ENCODE assay signal across 2 cellular contexts in the genomic region with DNA sequence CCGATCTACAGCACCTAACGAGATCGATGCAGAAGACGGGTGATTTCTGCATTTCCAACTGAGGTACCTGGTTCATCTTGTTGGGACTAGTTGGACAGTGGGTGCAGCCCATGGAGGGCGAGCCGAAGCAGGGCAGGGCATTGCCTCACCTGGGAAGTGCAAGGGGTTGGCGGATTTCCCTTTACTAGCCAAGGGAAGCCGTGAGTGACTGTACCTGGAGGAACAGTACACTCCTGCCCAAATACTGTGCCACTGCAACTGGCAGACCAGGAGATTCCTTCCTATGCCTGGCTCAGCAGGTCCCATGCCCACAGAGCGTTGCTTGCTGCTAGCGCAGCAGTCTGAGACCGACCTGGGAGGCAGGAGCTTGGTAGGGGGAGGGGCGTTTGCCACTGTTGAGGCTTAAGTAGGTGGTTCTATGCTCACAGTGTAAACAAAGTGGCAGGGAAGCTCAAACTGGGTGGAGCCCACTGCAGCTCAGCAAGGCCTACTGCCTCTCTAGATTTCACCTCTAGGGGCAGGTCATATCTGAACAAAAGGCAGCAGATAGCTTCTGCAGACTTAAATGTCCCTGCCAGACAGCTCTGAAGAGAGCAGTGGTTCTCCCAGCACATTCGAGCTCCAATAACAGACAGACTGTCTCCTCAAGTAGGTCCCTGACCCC.
TF ChIP-seq lines count a peak whose summit lies in the region.
"Not testable (repeated sequence)": the region's sequence is repeated elsewhere in the genome, so short reads cannot be mapped to it uniquely, and the experiment has no call there.

No MANE protein-coding gene starts in this region.

TF ChIP-seq in WTC11, 78 proteins besides CTCF, POLR2A, EP300 and RAD21:
- 0 out of 2 replicates have a peak, but pooled peaks have one; percentile 27 for TF ChIP-seq FOXK1 (CRISPR knock-in tag; IDR thresholded peaks at IDR 0.05)
TF ChIP-seq in WTC11: peak in this region for 1; not testable (repeated sequence) for 77.

TF ChIP-seq in HepG2, 621 proteins besides CTCF, POLR2A, EP300 and RAD21:
- TF ChIP-seq, protein P1, sequence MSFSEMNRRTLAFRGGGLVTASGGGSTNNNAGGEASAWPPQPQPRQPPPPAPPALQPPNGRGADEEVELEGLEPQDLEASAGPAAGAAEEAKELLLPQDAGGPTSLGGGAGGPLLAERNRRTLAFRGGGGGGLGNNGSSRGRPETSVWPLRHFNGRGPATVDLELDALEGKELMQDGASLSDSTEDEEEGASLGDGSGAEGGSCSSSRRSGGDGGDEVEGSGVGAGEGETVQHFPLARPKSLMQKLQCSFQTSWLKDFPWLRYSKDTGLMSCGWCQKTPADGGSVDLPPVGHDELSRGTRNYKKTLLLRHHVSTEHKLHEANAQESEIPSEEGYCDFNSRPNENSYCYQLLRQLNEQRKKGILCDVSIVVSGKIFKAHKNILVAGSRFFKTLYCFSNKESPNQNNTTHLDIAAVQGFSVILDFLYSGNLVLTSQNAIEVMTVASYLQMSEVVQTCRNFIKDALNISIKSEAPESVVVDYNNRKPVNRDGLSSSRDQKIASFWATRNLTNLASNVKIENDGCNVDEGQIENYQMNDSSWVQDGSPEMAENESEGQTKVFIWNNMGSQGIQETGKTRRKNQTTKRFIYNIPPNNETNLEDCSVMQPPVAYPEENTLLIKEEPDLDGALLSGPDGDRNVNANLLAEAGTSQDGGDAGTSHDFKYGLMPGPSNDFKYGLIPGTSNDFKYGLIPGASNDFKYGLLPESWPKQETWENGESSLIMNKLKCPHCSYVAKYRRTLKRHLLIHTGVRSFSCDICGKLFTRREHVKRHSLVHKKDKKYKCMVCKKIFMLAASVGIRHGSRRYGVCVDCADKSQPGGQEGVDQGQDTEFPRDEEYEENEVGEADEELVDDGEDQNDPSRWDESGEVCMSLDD (CRISPR knock-in tag; IDR thresholded peaks at IDR 0.05; ENCODE audit: borderline replicate concordance), result peak; percentile 21; the same call in 1 of the 2 replicates
- TF ChIP-seq RXRB (CRISPR knock-in tag; IDR thresholded peaks at IDR 0.05; ENCODE audit: borderline replicate concordance) (0 out of 2 replicates have a peak, but pooled peaks have one; percentile 14), FOXA1 (CRISPR knock-in tag; IDR thresholded peaks at IDR 0.05) (peak; percentile 74), STAG1 (CRISPR knock-in tag; IDR thresholded peaks at IDR 0.05) (peak; percentile 31; the same call in 1 of the 2 replicates), PITX1 (CRISPR knock-in tag; IDR thresholded peaks at IDR 0.05) (peak; percentile 54; the same call in 1 of the 2 replicates), ZFY (CRISPR knock-in tag; IDR thresholded peaks at IDR 0.05) (peak; percentile 36; the same call in 1 of the 2 replicates), FOXA3 (CRISPR knock-in tag; IDR thresholded peaks at IDR 0.05) (peak; percentile 64), FOSL2 (CRISPR knock-in tag; IDR thresholded peaks at IDR 0.05) (0 out of 2 replicates have a peak, but pooled peaks have one; percentile 16), ZFX (CRISPR knock-in tag; IDR thresholded peaks at IDR 0.05; ENCODE audit: low read depth) (0 out of 2 replicates have a peak, but pooled peaks have one; percentile 46)
- TF ChIP-seq, protein P2, sequence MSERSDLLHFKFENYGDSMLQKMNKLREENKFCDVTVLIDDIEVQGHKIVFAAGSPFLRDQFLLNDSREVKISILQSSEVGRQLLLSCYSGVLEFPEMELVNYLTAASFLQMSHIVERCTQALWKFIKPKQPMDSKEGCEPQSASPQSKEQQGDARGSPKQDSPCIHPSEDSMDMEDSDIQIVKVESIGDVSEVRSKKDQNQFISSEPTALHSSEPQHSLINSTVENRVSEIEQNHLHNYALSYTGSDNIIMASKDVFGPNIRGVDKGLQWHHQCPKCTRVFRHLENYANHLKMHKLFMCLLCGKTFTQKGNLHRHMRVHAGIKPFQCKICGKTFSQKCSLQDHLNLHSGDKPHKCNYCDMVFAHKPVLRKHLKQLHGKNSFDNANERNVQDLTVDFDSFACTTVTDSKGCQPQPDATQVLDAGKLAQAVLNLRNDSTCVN (CRISPR knock-in tag; IDR thresholded peaks at IDR 0.05; ENCODE audit: borderline replicate concordance), result peak; percentile 82; the same call in 1 of the 2 replicates
- not testable (repeated sequence) for TF ChIP-seq FOXA1 (IDR thresholded peaks at IDR 0.05)
- TF ChIP-seq, protein P3, sequence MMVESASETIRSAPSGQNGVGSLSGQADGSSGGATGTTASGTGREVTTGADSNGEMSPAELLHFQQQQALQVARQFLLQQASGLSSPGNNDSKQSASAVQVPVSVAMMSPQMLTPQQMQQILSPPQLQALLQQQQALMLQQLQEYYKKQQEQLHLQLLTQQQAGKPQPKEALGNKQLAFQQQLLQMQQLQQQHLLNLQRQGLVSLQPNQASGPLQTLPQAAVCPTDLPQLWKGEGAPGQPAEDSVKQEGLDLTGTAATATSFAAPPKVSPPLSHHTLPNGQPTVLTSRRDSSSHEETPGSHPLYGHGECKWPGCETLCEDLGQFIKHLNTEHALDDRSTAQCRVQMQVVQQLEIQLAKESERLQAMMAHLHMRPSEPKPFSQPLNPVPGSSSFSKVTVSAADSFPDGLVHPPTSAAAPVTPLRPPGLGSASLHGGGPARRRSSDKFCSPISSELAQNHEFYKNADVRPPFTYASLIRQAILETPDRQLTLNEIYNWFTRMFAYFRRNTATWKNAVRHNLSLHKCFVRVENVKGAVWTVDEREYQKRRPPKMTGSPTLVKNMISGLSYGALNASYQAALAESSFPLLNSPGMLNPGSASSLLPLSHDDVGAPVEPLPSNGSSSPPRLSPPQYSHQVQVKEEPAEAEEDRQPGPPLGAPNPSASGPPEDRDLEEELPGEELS (CRISPR knock-in tag; IDR thresholded peaks at IDR 0.05), result 0 out of 2 replicates have a peak, but pooled peaks have one; percentile 35
- TF ChIP-seq, protein P4, sequence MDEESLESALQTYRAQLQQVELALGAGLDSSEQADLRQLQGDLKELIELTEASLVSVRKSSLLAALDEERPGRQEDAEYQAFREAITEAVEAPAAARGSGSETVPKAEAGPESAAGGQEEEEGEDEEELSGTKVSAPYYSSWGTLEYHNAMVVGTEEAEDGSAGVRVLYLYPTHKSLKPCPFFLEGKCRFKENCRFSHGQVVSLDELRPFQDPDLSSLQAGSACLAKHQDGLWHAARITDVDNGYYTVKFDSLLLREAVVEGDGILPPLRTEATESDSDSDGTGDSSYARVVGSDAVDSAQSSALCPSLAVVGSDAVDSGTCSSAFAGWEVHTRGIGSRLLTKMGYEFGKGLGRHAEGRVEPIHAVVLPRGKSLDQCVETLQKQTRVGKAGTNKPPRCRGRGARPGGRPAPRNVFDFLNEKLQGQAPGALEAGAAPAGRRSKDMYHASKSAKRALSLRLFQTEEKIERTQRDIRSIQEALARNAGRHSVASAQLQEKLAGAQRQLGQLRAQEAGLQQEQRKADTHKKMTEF (CRISPR knock-in tag; IDR thresholded peaks at IDR 0.05), result 0 out of 2 replicates have a peak, but pooled peaks have one; percentile 29
- TF ChIP-seq, protein P5, sequence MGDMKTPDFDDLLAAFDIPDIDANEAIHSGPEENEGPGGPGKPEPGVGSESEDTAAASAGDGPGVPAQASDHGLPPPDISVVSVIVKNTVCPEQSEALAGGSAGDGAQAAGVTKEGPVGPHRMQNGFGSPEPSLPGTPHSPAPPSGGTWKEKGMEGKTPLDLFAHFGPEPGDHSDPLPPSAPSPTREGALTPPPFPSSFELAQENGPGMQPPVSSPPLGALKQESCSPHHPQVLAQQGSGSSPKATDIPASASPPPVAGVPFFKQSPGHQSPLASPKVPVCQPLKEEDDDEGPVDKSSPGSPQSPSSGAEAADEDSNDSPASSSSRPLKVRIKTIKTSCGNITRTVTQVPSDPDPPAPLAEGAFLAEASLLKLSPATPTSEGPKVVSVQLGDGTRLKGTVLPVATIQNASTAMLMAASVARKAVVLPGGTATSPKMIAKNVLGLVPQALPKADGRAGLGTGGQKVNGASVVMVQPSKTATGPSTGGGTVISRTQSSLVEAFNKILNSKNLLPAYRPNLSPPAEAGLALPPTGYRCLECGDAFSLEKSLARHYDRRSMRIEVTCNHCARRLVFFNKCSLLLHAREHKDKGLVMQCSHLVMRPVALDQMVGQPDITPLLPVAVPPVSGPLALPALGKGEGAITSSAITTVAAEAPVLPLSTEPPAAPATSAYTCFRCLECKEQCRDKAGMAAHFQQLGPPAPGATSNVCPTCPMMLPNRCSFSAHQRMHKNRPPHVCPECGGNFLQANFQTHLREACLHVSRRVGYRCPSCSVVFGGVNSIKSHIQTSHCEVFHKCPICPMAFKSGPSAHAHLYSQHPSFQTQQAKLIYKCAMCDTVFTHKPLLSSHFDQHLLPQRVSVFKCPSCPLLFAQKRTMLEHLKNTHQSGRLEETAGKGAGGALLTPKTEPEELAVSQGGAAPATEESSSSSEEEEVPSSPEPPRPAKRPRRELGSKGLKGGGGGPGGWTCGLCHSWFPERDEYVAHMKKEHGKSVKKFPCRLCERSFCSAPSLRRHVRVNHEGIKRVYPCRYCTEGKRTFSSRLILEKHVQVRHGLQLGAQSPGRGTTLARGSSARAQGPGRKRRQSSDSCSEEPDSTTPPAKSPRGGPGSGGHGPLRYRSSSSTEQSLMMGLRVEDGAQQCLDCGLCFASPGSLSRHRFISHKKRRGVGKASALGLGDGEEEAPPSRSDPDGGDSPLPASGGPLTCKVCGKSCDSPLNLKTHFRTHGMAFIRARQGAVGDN (CRISPR knock-in tag; IDR thresholded peaks at IDR 0.05), result peak; percentile 30; the same call in 1 of the 2 replicates
- TF ChIP-seq, protein P6, sequence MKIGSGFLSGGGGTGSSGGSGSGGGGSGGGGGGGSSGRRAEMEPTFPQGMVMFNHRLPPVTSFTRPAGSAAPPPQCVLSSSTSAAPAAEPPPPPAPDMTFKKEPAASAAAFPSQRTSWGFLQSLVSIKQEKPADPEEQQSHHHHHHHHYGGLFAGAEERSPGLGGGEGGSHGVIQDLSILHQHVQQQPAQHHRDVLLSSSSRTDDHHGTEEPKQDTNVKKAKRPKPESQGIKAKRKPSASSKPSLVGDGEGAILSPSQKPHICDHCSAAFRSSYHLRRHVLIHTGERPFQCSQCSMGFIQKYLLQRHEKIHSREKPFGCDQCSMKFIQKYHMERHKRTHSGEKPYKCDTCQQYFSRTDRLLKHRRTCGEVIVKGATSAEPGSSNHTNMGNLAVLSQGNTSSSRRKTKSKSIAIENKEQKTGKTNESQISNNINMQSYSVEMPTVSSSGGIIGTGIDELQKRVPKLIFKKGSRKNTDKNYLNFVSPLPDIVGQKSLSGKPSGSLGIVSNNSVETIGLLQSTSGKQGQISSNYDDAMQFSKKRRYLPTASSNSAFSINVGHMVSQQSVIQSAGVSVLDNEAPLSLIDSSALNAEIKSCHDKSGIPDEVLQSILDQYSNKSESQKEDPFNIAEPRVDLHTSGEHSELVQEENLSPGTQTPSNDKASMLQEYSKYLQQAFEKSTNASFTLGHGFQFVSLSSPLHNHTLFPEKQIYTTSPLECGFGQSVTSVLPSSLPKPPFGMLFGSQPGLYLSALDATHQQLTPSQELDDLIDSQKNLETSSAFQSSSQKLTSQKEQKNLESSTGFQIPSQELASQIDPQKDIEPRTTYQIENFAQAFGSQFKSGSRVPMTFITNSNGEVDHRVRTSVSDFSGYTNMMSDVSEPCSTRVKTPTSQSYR (CRISPR knock-in tag; IDR thresholded peaks at IDR 0.05; ENCODE audit: borderline replicate concordance), result peak; percentile 83
